ENCODE assay signal across 8 cellular contexts in genomic region chr15:72229076-72229946, GRCh38. TPM values are rescaled to one million over a fixed set of nuclear protein-coding genes. Genes with fewer than 3 reads are reported as not detected.
A peak's percentile ranks its signal among the peaks of the same experiment; 100 is the strongest.
DNase-seq lines count a peak whose midpoint lies in the region; ATAC-seq, FAIRE-seq and TF ChIP-seq lines count a peak whose summit lies in the region.

No MANE protein-coding gene starts in this region.

- no peaks in the 10 kb centered on the region for H3K9me1 ChIP-seq in keratinocyte (ENCODE audit: control insufficient read depth, extremely low read depth, insufficient read depth, low read length)

- CTCF ChIA-PET in PC-9 (lab: Charles Lee) = interaction anchor here (0.6 kb wide), 1 partner anchor 72 kb away, joined by 3 read pairs; no protein-coding TSS in a partner anchor

- H3K4me3 ChIP-seq in PC-9 = peak overlapping the region; percentile 70
- peak overlapping the region; percentile 83 to 95 (median 93) for H3K4me3 ChIP-seq in keratinocyte (ENCODE audit: control insufficient read depth in 2 of 3, extremely low read depth in 1 of 3, insufficient read depth in 2 of 3, low read depth in 1 of 3, low read length in 3 of 3)

- H3K27me3 ChIP-seq in PC-9 (ENCODE audit: insufficient read depth, low read depth) (no peaks in the 10 kb centered on the region), keratinocyte (ENCODE audit: control insufficient read depth, extremely low read depth, insufficient read depth, low read length) (no peaks in the 10 kb centered on the region)

- H3K4me1 ChIP-seq in PC-9 (replicated peaks; ENCODE audit: insufficient read depth) (peaks cover 55% of the 10 kb centered on the region), keratinocyte (ENCODE audit: control insufficient read depth, extremely low read depth, insufficient read depth, low read length) (peaks cover 39% of the 10 kb centered on the region)

- H3K79me2 ChIP-seq in PC-9 (ENCODE audit: low read depth) (peaks cover 85% of the 10 kb centered on the region), keratinocyte (ENCODE audit: control insufficient read depth, insufficient read depth, low read length) (peaks cover 59% of the 10 kb centered on the region)

- dilution Hi-C loops in keratinocyte (cut with MboI; ENCODE audit: extremely low pct_ligation_motif_present, low sequenced_read_pairs) = no loop called here

- TF ChIP-seq CTCF in PC-9 (conservative IDR thresholded peaks at IDR 0.05) = no peak
- no peak for TF ChIP-seq CTCF in keratinocyte (optimal IDR thresholded peaks at IDR 0.05 in 1 of 3, IDR thresholded peaks at IDR 0.05 in 1 of 3, conservative IDR thresholded peaks at IDR 0.05 in 1 of 3; ENCODE audit: extremely low read depth in 1 of 3, insufficient read depth in 2 of 3, low read length in 3 of 3)

- H3K9me2 ChIP-seq in PC-9 (ENCODE audit: insufficient read depth) = no peaks in the 10 kb centered on the region

- H2AFZ ChIP-seq in PC-9 = no peak overlapping the region
- H2AFZ ChIP-seq in keratinocyte (ENCODE audit: control insufficient read depth, low read length) = no peak overlapping the region

- ATAC-seq in HG02623 (IDR thresholded peaks at IDR 0.05; ENCODE audit: unreplicated experiment) = no peak
- ATAC-seq in HG02852 (IDR thresholded peaks at IDR 0.05; ENCODE audit: unreplicated experiment) = no peak
- ATAC-seq in HG02763 (IDR thresholded peaks at IDR 0.05; ENCODE audit: unreplicated experiment) = no peak

- no peaks in the 10 kb centered on the region for H3K9me3 ChIP-seq in PC-9 (ENCODE audit: insufficient read depth, low read depth)
- no peaks in the 10 kb centered on the region for H3K9me3 ChIP-seq in keratinocyte (ENCODE audit: control insufficient read depth, low read depth, low read length)

- POLR2A ChIA-PET in PC-9 (lab: Charles Lee; ENCODE audit: unreplicated experiment) = no interaction called here

- DNase-seq in PC-9 (no peak), amniotic epithelial cell (ENCODE audit: low read depth) (peak; percentile 46), keratinocyte (ENCODE audit: low read depth, low spot score) (no peak)
- DNase-seq in stimulated activated CD4-positive, alpha-beta T cell treated with anti-CD3 and anti-CD28 coated beads, TNF-alpha, amount 100 ng/mL, for 1 hour (ENCODE audit: low read depth in 3 of 3, low spot score in 1 of 3) = peak in 2 of 3 donors; percentile 14 to 35

- H4K20me1 ChIP-seq in PC-9 (ENCODE audit: insufficient read depth) (peaks cover 38% of the 10 kb centered on the region), keratinocyte (ENCODE audit: control insufficient read depth, extremely low read depth, insufficient read depth, low read length) (peaks cover 17% of the 10 kb centered on the region)

- TF ChIP-seq POLR2A in GM15510 (IDR thresholded peaks at IDR 0.05; ENCODE audit: borderline replicate concordance, extremely low read depth, insufficient read length) = peak; percentile 36

- H3K36me3 ChIP-seq in PC-9 (ENCODE audit: low read depth) (peaks cover 18% of the 10 kb centered on the region), keratinocyte (ENCODE audit: control insufficient read depth in 2 of 2, extremely low read depth in 1 of 2, insufficient read depth in 2 of 2, low read length in 2 of 2) (peaks cover 6 to 24% of the 10 kb centered on the region in 2 experiments)

- peak overlapping the region; percentile 97 for H3K4me2 ChIP-seq in PC-9
- H3K4me2 ChIP-seq in keratinocyte (ENCODE audit: control insufficient read depth, extremely low read depth, insufficient read depth, low read depth, low read length) = peak overlapping the region; percentile 89

- no peak for FAIRE-seq in keratinocyte (lab: Jason Lieb, UNC)

- intact Hi-C loops in PC-9 (cut with micrococcal nuclease; ENCODE audit: unreplicated experiment) = no loop called here

- H3K27ac ChIP-seq in PC-9 (peak overlapping the region; percentile 88), keratinocyte (ENCODE audit: control insufficient read depth, insufficient read depth, low read length) (peak overlapping the region; percentile 99)

- peaks cover 85% of the 10 kb centered on the region for H3F3A ChIP-seq in PC-9 (ENCODE audit: insufficient read depth, low read depth)

- H3K9ac ChIP-seq in keratinocyte (ENCODE audit: control insufficient read depth, extremely low read depth, insufficient read depth, low read length) = peak overlapping the region; percentile 96

- BruUV-seq in PC-9 (replicated peaks; lab: Mats Ljungman, UMichigan) = TSS peak; percentile 23

RNA-seq across cellular contexts. Expression of gene PKM, which starts 1.7 kb away (rescaled TPM):
- 1,294 and 1,809 TPM in 2 replicates for total RNA-seq in PC-9 (2021)
- polyA plus RNA-seq in keratinocyte = 3,138 to 3,414 TPM (median 3,352 TPM) in 3 replicates
- polyA plus RNA-seq in keratinocyte (2011; ENCODE audit: low read depth) = 1,668 TPM
- 2,535 and 3,357 TPM in 2 replicates for polyA plus RNA-seq in keratinocyte (2011; cell fraction: cytosol; rRNA removed)
- polyA plus RNA-seq in keratinocyte (2011; cell fraction: nucleus; rRNA removed) = 3,051 and 3,212 TPM in 2 replicates
- polyA plus RNA-seq in keratinocyte (2012; ENCODE audit: low replicate concordance) = 1,288 and 3,147 TPM in 2 replicates
- 3,399 to 4,327 TPM (median 3,658 TPM) in 3 replicates for polyA minus RNA-seq in keratinocyte
- polyA minus RNA-seq in keratinocyte (2011; cell fraction: cytosol; rRNA and poly(A)+ RNA removed) = 3,179 TPM
- polyA minus RNA-seq in keratinocyte (2011; cell fraction: nucleus; rRNA and poly(A)+ RNA removed) = 1,903 and 2,240 TPM in 2 replicates

RNA-seq across cellular contexts. Expression of gene GRAMD2A, which starts 31.7 kb away (rescaled TPM):
- total RNA-seq in PC-9 (2021) = 48.5 and 60.2 TPM in 2 replicates
- 2.5 to 7.8 TPM (median 5.7 TPM) in 3 replicates for polyA plus RNA-seq in keratinocyte
- 2.1 TPM for polyA plus RNA-seq in keratinocyte (2011; ENCODE audit: low read depth)
- 4.8 and 5.3 TPM in 2 replicates for polyA plus RNA-seq in keratinocyte (2011; cell fraction: cytosol; rRNA removed)
- 10.8 and 11.8 TPM in 2 replicates for polyA plus RNA-seq in keratinocyte (2011; cell fraction: nucleus; rRNA removed)
- 1.9 and 5.2 TPM in 2 replicates for polyA plus RNA-seq in keratinocyte (2012; ENCODE audit: low replicate concordance)
- 2.4 to 11.3 TPM (median 6.0 TPM) in 3 replicates for polyA minus RNA-seq in keratinocyte
- polyA minus RNA-seq in keratinocyte (2011; cell fraction: cytosol; rRNA and poly(A)+ RNA removed) = 3.3 TPM
- 3.3 and 9.9 TPM in 2 replicates for polyA minus RNA-seq in keratinocyte (2011; cell fraction: nucleus; rRNA and poly(A)+ RNA removed)

RNA-seq across cellular contexts. Expression of gene PARP6, which starts 43.0 kb away (rescaled TPM):
- 51.3 and 65.9 TPM in 2 replicates for total RNA-seq in PC-9 (2021)
- 36.8 to 55.4 TPM (median 51.0 TPM) in 3 replicates for polyA plus RNA-seq in keratinocyte
- 19.4 TPM for polyA plus RNA-seq in keratinocyte (2011; ENCODE audit: low read depth)
- 36.0 and 39.2 TPM in 2 replicates for polyA plus RNA-seq in keratinocyte (2011; cell fraction: cytosol; rRNA removed)
- 150 and 170 TPM in 2 replicates for polyA plus RNA-seq in keratinocyte (2011; cell fraction: nucleus; rRNA removed)
- 24.1 and 47.9 TPM in 2 replicates for polyA plus RNA-seq in keratinocyte (2012; ENCODE audit: low replicate concordance)
- 39.9 to 51.6 TPM (median 42.5 TPM) in 3 replicates for polyA minus RNA-seq in keratinocyte
- 15.7 TPM for polyA minus RNA-seq in keratinocyte (2011; cell fraction: cytosol; rRNA and poly(A)+ RNA removed)
- 16.6 and 29.8 TPM in 2 replicates for polyA minus RNA-seq in keratinocyte (2011; cell fraction: nucleus; rRNA and poly(A)+ RNA removed)

Comparison
In these comparisons a context has a peak if more than half of its experiments do, and no peak if none do; other contexts are left out.
1. DNase-seq: peak in amniotic epithelial cell (single experiment) and stimulated activated CD4-positive, alpha-beta T cell treated with anti-CD3 and anti-CD28 coated beads, TNF-alpha, amount 100 ng/mL, for 1 hour (2 of 3); none in PC-9 (0 of 2) and keratinocyte (single experiment).